ENCODE assay signal across 21 cellular contexts in genomic region chr1:205577874-205578658, GRCh38. TPM values are rescaled to one million over a fixed set of nuclear protein-coding genes. Genes with fewer than 3 reads are reported as not detected.
DNase-seq lines count a peak whose midpoint lies in the region; TF ChIP-seq lines count a peak whose summit lies in the region.
"Had no signal": no experiment of that assay in that cellular context is flagged by ENCODE, and none has a peak within 500 bp of the region (broad histone marks: within the 10 kb centered on the region; RNA-seq: fewer than 3 reads in every experiment).

No MANE protein-coding gene starts in this region.

- H3K4me1 ChIP-seq in stomach (peaks cover 13 to 27% (median 21%) of the 10 kb centered on the region in 4 donors), BE2C (no peaks in the 10 kb centered on the region)
- H3K4me1 ChIP-seq: HAP-1 had no signal

- TF ChIP-seq CTCF in WERI-Rb-1 (IDR thresholded peaks at IDR 0.05; ENCODE audit: low read depth, low read length), result no peak
- TF ChIP-seq CTCF in fibroblast of mammary gland (conservative IDR thresholded peaks at IDR 0.05; ENCODE audit: control insufficient read depth, insufficient read depth, low read depth, low read length), result no peak
- TF ChIP-seq CTCF in stomach (IDR thresholded peaks at IDR 0.05), result no peak
- TF ChIP-seq CTCF in BE2C (IDR thresholded peaks at IDR 0.05; ENCODE audit: low read depth, low read length), result no peak

- H3K27me3 ChIP-seq in WERI-Rb-1 (ENCODE audit: insufficient read depth, low read depth, severe bottlenecking) (peaks cover 100% of the 10 kb centered on the region), stomach (peaks cover 0 to 20% (median 0%) of the 10 kb centered on the region in 3 donors), BE2C (no peaks in the 10 kb centered on the region; the same call in none of the 2 replicates)
- H3K27me3 ChIP-seq: dorsolateral prefrontal cortex, ovary had no signal

- intact Hi-C loops in stomach (cut with DNase I; ENCODE audit: low total_unique reads), result no loop called here

- 57 to 73% (median 67%) methylated on average over 13 of the region's 13 CpGs for WGBS in stomach, 5 donors

- DNase-seq in M059J (ENCODE audit: low read depth) (peak; percentile 19), WERI-Rb-1 (peak; percentile 63), fibroblast of mammary gland (ENCODE audit: low read depth) (peak; percentile 18), stomach (peak; percentile 10), kidney tubule cell (ENCODE audit: low spot score) (no peak), BE2C (no peak), T1000 (lab: John Stamatoyannopoulos, UW) (no peak)
- DNase-seq in activated naive CD4-positive, alpha-beta T cell treated with anti-CD3 and anti-CD28 coated beads, Interleukin-2, amount 50 U/mL, for 16 hours, result no peak
- DNase-seq: activated CD4-positive, alpha-beta T cell treated with anti-CD3 and anti-CD28 coated beads, Interleukin-2, amount 10 ng/mL, durations not matched to agents 7 days and 5 days; CD4-positive, CD25-positive, alpha-beta regulatory T cell; central memory CD4-positive, alpha-beta T cell; DND-41; hypothalamus; MG63; naive thymus-derived CD8-positive, alpha-beta T cell; NCI-H1436; NCI-H2107; stimulated activated CD4-positive, alpha-beta T cell treated with anti-CD3 and anti-CD28 coated beads, Interleukin-2, amount 100 ng/mL, for 48 hours had no signal

- no peak for TF ChIP-seq EP300 in stomach (IDR thresholded peaks at IDR 0.05)

- TF ChIP-seq POLR2A in stomach (IDR thresholded peaks at IDR 0.05), result no peak

- H3K4me3 ChIP-seq in WERI-Rb-1 (ENCODE audit: low read depth, low read length) (no peak overlapping the region), fibroblast of mammary gland (ENCODE audit: control insufficient read depth, low read depth, low read length) (no peak overlapping the region), stomach (no peak overlapping the region), BE2C (ENCODE audit: low read depth, low read length) (no peak overlapping the region)
- H3K4me3 ChIP-seq: dorsolateral prefrontal cortex, HAP-1, MG63, ovary had no signal

- H3K9me3 ChIP-seq in WERI-Rb-1 (ENCODE audit: severe bottlenecking), result peaks cover 4% of the 10 kb centered on the region
- no peaks in the 10 kb centered on the region for H3K9me3 ChIP-seq in stomach
- no peaks in the 10 kb centered on the region for H3K9me3 ChIP-seq in BE2C
- H3K9me3 ChIP-seq: HAP-1, MG63, ovary had no signal

- H3K36me3 ChIP-seq in WERI-Rb-1 (no peaks in the 10 kb centered on the region), stomach (no peaks in the 10 kb centered on the region), BE2C (no peaks in the 10 kb centered on the region)
- H3K36me3 ChIP-seq: HAP-1, MG63, ovary had no signal

- H3K27ac ChIP-seq in WERI-Rb-1 (no peak overlapping the region), stomach (peak overlapping the region in 3 of 5 donors; percentile 2 to 6 (median 5))
- H3K27ac ChIP-seq: ovary had no signal

RNA-seq across cellular contexts. Expression of gene ELK4, which starts 53.7 kb away (rescaled TPM):
- total RNA-seq in M059J (2014; rRNA removed; shearing (Covaris generic)), result 13.7 and 21.1 TPM in 2 replicates
- total RNA-seq in stomach, result 10 to 100 TPM in 4 of 5 donors, 1 to 10 TPM in 1; 8.0 to 38.7 (median 18.1) TPM
- 1 to 10 TPM; 3.5 to 4.1 (median 4.0) TPM for polyA plus RNA-seq in stomach
- polyA plus RNA-seq in BE2C (2012; ENCODE audit: insufficient read depth, insufficient read length, low read depth), result 9.0 TPM

Comparison
In these comparisons a context has a peak if more than half of its experiments do, and no peak if none do; other contexts are left out.
1. DNase-seq: peak in M059J (single experiment), WERI-Rb-1 (single experiment), fibroblast of mammary gland (single experiment) and stomach (single experiment); none in kidney tubule cell (single experiment), BE2C (single experiment), activated naive CD4-positive, alpha-beta T cell treated with anti-CD3 and anti-CD28 coated beads, Interleukin-2, amount 50 U/mL, for 16 hours (single experiment) and T1000 (single experiment).